15 cellular contexts compared by ENCODE assay signal in the genomic region with DNA sequence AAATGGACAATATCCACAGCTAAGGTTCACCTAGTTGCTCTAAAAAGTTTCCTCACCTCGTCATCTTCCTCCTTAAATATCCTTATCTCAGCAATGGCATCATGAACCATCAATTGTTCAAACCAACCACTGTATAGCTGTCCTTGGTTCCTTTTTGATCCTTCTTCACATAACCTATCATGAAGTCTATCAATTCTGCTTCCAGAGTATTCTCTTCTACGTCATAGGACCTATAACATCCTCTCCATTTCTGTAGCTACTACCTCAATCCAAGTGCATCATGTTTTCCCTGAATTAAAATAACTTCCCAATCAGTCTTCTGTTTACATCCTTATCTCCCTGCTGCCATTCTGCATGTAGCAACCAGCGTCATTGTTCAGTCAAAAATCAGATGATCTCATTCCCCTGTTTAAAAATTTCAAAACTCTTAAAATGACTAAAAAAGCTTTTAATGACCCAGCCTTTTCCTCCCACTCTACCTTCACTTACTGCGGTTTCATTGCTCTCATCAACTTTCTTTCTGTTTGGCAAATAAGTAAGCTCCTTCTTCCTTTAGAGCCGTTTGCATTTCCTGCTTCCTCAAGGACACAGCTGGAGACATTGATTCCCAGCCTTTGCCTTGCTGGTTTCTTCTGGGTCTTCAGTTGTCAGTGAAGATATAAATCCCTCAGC.
A peak's percentile ranks its signal among the peaks of the same experiment; 100 is the strongest.
DNase-seq lines count a peak whose midpoint lies in the region; ATAC-seq lines count a peak whose summit lies in the region.
"Had no signal": no experiment of that assay in that cellular context is flagged by ENCODE, and none has a peak within 500 bp of the region (broad histone marks: within the 10 kb centered on the region; RNA-seq: fewer than 3 reads in every experiment).

No MANE protein-coding gene starts in this region.

- no peaks in the 10 kb centered on the region for H3K9me3 Mint-ChIP-seq in activated CD4-positive, alpha-beta T cell treated with anti-CD3 and anti-CD28 coated beads for 36 hours (ENCODE audit: low read depth)
- H3K9me3 Mint-ChIP-seq in stimulated activated memory B cell treated with anti-CD40 and anti-IgM and Interleukin-4, amounts not matched to agents 10 μg/mL and 1 μg/mL and 100 μg/mL, for 72 hours, result no peaks in the 10 kb centered on the region
- H3K9me3 Mint-ChIP-seq: CD4-positive, alpha-beta memory T cell had no signal

- H3K36me3 Mint-ChIP-seq in activated CD4-positive, alpha-beta T cell treated with anti-CD3 and anti-CD28 coated beads for 36 hours (ENCODE audit: low read depth), result no peaks in the 10 kb centered on the region
- no peaks in the 10 kb centered on the region for H3K36me3 Mint-ChIP-seq in stimulated activated memory B cell treated with anti-CD40 and anti-IgM and Interleukin-4, amounts not matched to agents 10 μg/mL and 1 μg/mL and 100 μg/mL, for 72 hours
- H3K36me3 Mint-ChIP-seq: CD4-positive, alpha-beta memory T cell had no signal

- CTCF ChIA-PET in activated CD4-positive, alpha-beta T cell treated with anti-CD3 and anti-CD28 coated beads for 36 hours (lab: Charles Lee), result no interaction called here

- H3K4me3 Mint-ChIP-seq in activated CD4-positive, alpha-beta T cell treated with anti-CD3 and anti-CD28 coated beads for 36 hours, result no peak overlapping the region
- no peak overlapping the region for H3K4me3 Mint-ChIP-seq in stimulated activated memory B cell treated with anti-CD40 and anti-IgM and Interleukin-4, amounts not matched to agents 10 μg/mL and 1 μg/mL and 100 μg/mL, for 72 hours
- H3K4me3 Mint-ChIP-seq: CD4-positive, alpha-beta memory T cell had no signal

- POLR2A ChIA-PET in activated CD4-positive, alpha-beta T cell treated with anti-CD3 and anti-CD28 coated beads for 36 hours (lab: Charles Lee), result no interaction called here

- H3K27me3 Mint-ChIP-seq in activated CD4-positive, alpha-beta T cell treated with anti-CD3 and anti-CD28 coated beads for 36 hours, result peaks cover 14% of the 10 kb centered on the region
- H3K27me3 Mint-ChIP-seq in stimulated activated memory B cell treated with anti-CD40 and anti-IgM and Interleukin-4, amounts not matched to agents 10 μg/mL and 1 μg/mL and 100 μg/mL, for 72 hours, result no peaks in the 10 kb centered on the region

- no peaks in the 10 kb centered on the region for H3K4me1 Mint-ChIP-seq in activated CD4-positive, alpha-beta T cell treated with anti-CD3 and anti-CD28 coated beads for 36 hours
- no peaks in the 10 kb centered on the region for H3K4me1 Mint-ChIP-seq in stimulated activated memory B cell treated with anti-CD40 and anti-IgM and Interleukin-4, amounts not matched to agents 10 μg/mL and 1 μg/mL and 100 μg/mL, for 72 hours
- H3K4me1 Mint-ChIP-seq: CD4-positive, alpha-beta memory T cell had no signal

- ATAC-seq in activated CD4-positive, alpha-beta T cell treated with anti-CD3 and anti-CD28 coated beads for 36 hours, result peak; percentile 36
- peak; percentile 63 for ATAC-seq in HG03432 (IDR thresholded peaks at IDR 0.05; ENCODE audit: unreplicated experiment)
- ATAC-seq in stimulated activated memory B cell treated with anti-CD40 and anti-IgM and Interleukin-4, amounts not matched to agents 10 μg/mL and 1 μg/mL and 100 μg/mL, for 72 hours, result peak; percentile 39

- intact Hi-C loops in activated CD4-positive, alpha-beta T cell treated with anti-CD3 and anti-CD28 coated beads for 36 hours (cut with DNase I, micrococcal nuclease), result no loop called here

- DNase-seq in activated CD4-positive, alpha-beta T cell treated with anti-CD3 and anti-CD28 coated beads for 36 hours, result no peak
- DNase-seq in activated CD4-positive, alpha-beta T cell treated with anti-CD3 and anti-CD28 coated beads for 48 hours, result no peak
- DNase-seq in cerebellar cortex (ENCODE audit: low spot score), result peak; percentile 47
- no peak for DNase-seq in activated effector memory CD4-positive, alpha-beta T cell treated with Interleukin-2 at 50 U/mL for 16 hours
- DNase-seq in mucosa of gallbladder (ENCODE audit: low spot score), result no peak
- no peak for DNase-seq in NCI-H1694 (lab: John Stamatoyannopoulos, UW)
- DNase-seq: 8988T; activated naive CD4-positive, alpha-beta T cell treated with anti-CD3 and anti-CD28 coated beads, Interleukin-2, amount 50 U/mL, for 16 hours; caudate nucleus; CD4-positive, alpha-beta memory T cell; glutamatergic neuron; NCI-H2029 treated with DMSO at 0.1 percent for 48 hours; thyroid gland had no signal

- H3K27ac Mint-ChIP-seq in activated CD4-positive, alpha-beta T cell treated with anti-CD3 and anti-CD28 coated beads for 36 hours, result no peak overlapping the region
- H3K27ac Mint-ChIP-seq in stimulated activated memory B cell treated with anti-CD40 and anti-IgM and Interleukin-4, amounts not matched to agents 10 μg/mL and 1 μg/mL and 100 μg/mL, for 72 hours, result no peak overlapping the region
